Comparison of ENCODE assay signal across 2 cellular contexts in the genomic region with DNA sequence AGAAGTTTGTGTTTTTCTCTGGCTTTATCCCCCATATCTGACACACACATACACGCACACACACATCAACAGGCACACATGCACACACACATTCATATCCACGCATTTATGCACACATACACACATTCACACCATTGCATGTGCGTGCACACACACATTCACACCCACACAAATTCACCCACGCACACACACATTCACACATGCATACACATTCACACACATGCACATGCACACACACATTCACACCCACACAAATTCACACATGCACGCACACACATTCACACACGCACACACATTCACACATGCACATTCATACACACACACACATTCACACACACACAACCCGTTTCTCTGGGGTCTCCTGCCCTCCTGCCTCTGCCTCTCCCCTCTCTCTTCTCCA.
TF ChIP-seq lines count a peak whose summit lies in the region.

No MANE protein-coding gene starts in this region.

TF ChIP-seq in HEK293, 187 proteins besides CTCF, POLR2A, EP300 and RAD21:
- TF ChIP-seq, protein P1, sequence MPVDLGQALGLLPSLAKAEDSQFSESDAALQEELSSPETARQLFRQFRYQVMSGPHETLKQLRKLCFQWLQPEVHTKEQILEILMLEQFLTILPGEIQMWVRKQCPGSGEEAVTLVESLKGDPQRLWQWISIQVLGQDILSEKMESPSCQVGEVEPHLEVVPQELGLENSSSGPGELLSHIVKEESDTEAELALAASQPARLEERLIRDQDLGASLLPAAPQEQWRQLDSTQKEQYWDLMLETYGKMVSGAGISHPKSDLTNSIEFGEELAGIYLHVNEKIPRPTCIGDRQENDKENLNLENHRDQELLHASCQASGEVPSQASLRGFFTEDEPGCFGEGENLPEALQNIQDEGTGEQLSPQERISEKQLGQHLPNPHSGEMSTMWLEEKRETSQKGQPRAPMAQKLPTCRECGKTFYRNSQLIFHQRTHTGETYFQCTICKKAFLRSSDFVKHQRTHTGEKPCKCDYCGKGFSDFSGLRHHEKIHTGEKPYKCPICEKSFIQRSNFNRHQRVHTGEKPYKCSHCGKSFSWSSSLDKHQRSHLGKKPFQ (tag by site-specific recombination; IDR thresholded peaks at IDR 0.05): peak; percentile 85
- TF ChIP-seq ZBTB21 (tag by site-specific recombination; IDR thresholded peaks at IDR 0.05) (no peak), ZFHX2 (tag by site-specific recombination; conservative IDR thresholded peaks at IDR 0.05) (peak; percentile 73), EGR2 (tag by site-specific recombination; IDR thresholded peaks at IDR 0.05; ENCODE audit: low read depth) (peak; percentile 62), ZNF211 (tag by site-specific recombination; IDR thresholded peaks at IDR 0.05; ENCODE audit: low read depth) (no peak), ZNF514 (tag by site-specific recombination; IDR thresholded peaks at IDR 0.05) (0 out of 2 replicates have a peak, but pooled peaks have one; percentile 12)
- TF ChIP-seq, protein P2, sequence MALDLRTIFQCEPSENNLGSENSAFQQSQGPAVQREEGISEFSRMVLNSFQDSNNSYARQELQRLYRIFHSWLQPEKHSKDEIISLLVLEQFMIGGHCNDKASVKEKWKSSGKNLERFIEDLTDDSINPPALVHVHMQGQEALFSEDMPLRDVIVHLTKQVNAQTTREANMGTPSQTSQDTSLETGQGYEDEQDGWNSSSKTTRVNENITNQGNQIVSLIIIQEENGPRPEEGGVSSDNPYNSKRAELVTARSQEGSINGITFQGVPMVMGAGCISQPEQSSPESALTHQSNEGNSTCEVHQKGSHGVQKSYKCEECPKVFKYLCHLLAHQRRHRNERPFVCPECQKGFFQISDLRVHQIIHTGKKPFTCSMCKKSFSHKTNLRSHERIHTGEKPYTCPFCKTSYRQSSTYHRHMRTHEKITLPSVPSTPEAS (tag by site-specific recombination; IDR thresholded peaks at IDR 0.05): peak; percentile 97

TF ChIP-seq in H1, 55 proteins besides CTCF, POLR2A, EP300 and RAD21:
- no peak for TF ChIP-seq HDAC6 (IDR thresholded peaks at IDR 0.05; ENCODE audit: low read depth, low read length)
- no peak for TF ChIP-seq BACH1 (IDR thresholded peaks at IDR 0.05; ENCODE audit: low read length)
- no peak for TF ChIP-seq KDM1A (IDR thresholded peaks at IDR 0.05; ENCODE audit: borderline replicate concordance, low read length)
- TF ChIP-seq SIRT6 (IDR thresholded peaks at IDR 0.05; ENCODE audit: low read length): no peak
- TF ChIP-seq SIX5 (IDR thresholded peaks at IDR 0.05; ENCODE audit: low read depth, low read length): no peak
- TF ChIP-seq CEBPB (IDR thresholded peaks at IDR 0.05; ENCODE audit: low read depth, low read length): no peak
- TF ChIP-seq EZH2 (IDR thresholded peaks at IDR 0.05; ENCODE audit: low read depth, low read length, severe bottlenecking): no peak
- TF ChIP-seq BCL11A (IDR thresholded peaks at IDR 0.05; ENCODE audit: low read depth in 2 of 2, low read length in 2 of 2): no peak
- TF ChIP-seq RBBP5 (IDR thresholded peaks at IDR 0.05; ENCODE audit: borderline replicate concordance, low read depth, low read length): no peak
- TF ChIP-seq NRF1 (IDR thresholded peaks at IDR 0.05; ENCODE audit: low read depth, low read length): no peak
- no peak for TF ChIP-seq CHD2 (IDR thresholded peaks at IDR 0.05; ENCODE audit: low read length)
- no peak for TF ChIP-seq RFX5 (IDR thresholded peaks at IDR 0.05; ENCODE audit: borderline replicate concordance, low read depth, low read length)
